In genomic region chr19:18017275-18018083, GRCh38 we compare ENCODE assay signal across 11 cellular contexts. TPM values are rescaled to one million over a fixed set of nuclear protein-coding genes. Genes with fewer than 3 reads are reported as not detected.
A peak's percentile ranks its signal among the peaks of the same experiment; 100 is the strongest.
DNase-seq lines count a peak whose midpoint lies in the region; ATAC-seq and TF ChIP-seq lines count a peak whose summit lies in the region.
"Had no signal": no experiment of that assay in that cellular context is flagged by ENCODE, and none has a peak within 500 bp of the region (broad histone marks: within the 10 kb centered on the region; RNA-seq: fewer than 3 reads in every experiment).

No MANE protein-coding gene starts in this region.

- H3K27me3 Mint-ChIP-seq in CD8-positive, alpha-beta memory T cell = no peaks in the 10 kb centered on the region
- H3K27me3 Mint-ChIP-seq in activated T-helper 1 cell treated with anti-CD3 and anti-CD28 coated beads, Interleukin-12 subunit alpha, Interleukin-12 subunit beta, Interleukin-2, Interleukin-4 antibody, amounts not matched to agents 30 ng/mL and 10 ng/mL and 1 ng/mL, durations not matched to agents 14 hours and 24 hours and 36 hours (ENCODE audit: insufficient read depth) = no peaks in the 10 kb centered on the region
- H3K27me3 Mint-ChIP-seq in natural killer cell (ENCODE audit: low read depth in 2 of 2) = no peaks in the 10 kb centered on the region

- no peak for DNase-seq in CD8-positive, alpha-beta memory T cell
- no peak for DNase-seq in activated T-helper 1 cell treated with anti-CD3 and anti-CD28 coated beads, Interleukin-12 subunit alpha, Interleukin-12 subunit beta, Interleukin-2, Interleukin-4 antibody, amounts not matched to agents 30 ng/mL and 10 ng/mL and 1 ng/mL, durations not matched to agents 14 hours and 24 hours and 36 hours (ENCODE audit: low spot score)
- DNase-seq in left ventricle myocardium inferior = no peak
- DNase-seq in hepatic stellate cell (ENCODE audit: low spot score) = no peak
- no peak for DNase-seq in natural killer cell
- DNase-seq in activated T-cell treated with anti-CD3 and anti-CD28 coated beads for 4 hours = no peak
- DNase-seq: activated CD8-positive, alpha-beta memory T cell treated with anti-CD3 and anti-CD28 coated beads for 24 hours; DMS 273 treated with DMSO at 0.1 percent for 48 hours; MV-4-11 had no signal

- ATAC-seq in HG02840 (IDR thresholded peaks at IDR 0.05; ENCODE audit: low FRiP score, unreplicated experiment) = no peak
- ATAC-seq in natural killer cell = no peak

- POLR2A ChIA-PET in CD8-positive, alpha-beta memory T cell (lab: Charles Lee) = interaction anchor here (0.5 to 1.6 kb wide), 3 partner anchors 9 to 245 kb away, joined by 3 to 5 read pairs (median 3); partner anchors contain the start of gene ARRDC2

- H3K9me3 Mint-ChIP-seq in CD8-positive, alpha-beta memory T cell = no peaks in the 10 kb centered on the region
- H3K9me3 Mint-ChIP-seq in activated T-helper 1 cell treated with anti-CD3 and anti-CD28 coated beads, Interleukin-12 subunit alpha, Interleukin-12 subunit beta, Interleukin-2, Interleukin-4 antibody, amounts not matched to agents 30 ng/mL and 10 ng/mL and 1 ng/mL, durations not matched to agents 14 hours and 24 hours and 36 hours = no peaks in the 10 kb centered on the region
- H3K9me3 Mint-ChIP-seq in natural killer cell = no peaks in the 10 kb centered on the region

- peaks cover 45 to 80% (median 63%) of the 10 kb centered on the region in 3 donors for H3K4me1 Mint-ChIP-seq in CD8-positive, alpha-beta memory T cell
- peaks cover 77% of the 10 kb centered on the region for H3K4me1 Mint-ChIP-seq in activated T-helper 1 cell treated with anti-CD3 and anti-CD28 coated beads, Interleukin-12 subunit alpha, Interleukin-12 subunit beta, Interleukin-2, Interleukin-4 antibody, amounts not matched to agents 30 ng/mL and 10 ng/mL and 1 ng/mL, durations not matched to agents 14 hours and 24 hours and 36 hours (ENCODE audit: low read depth)
- peaks cover 11 to 39% of the 10 kb centered on the region in 2 donors for H3K4me1 Mint-ChIP-seq in natural killer cell

- H3K9ac ChIP-seq in skeletal muscle tissue (ENCODE audit: low read depth in 1 of 3, low read length in 3 of 3) = peak overlapping the region in 2 of 3 donors; percentile 69 to 74

- intact Hi-C loops in activated T-helper 1 cell treated with anti-CD3 and anti-CD28 coated beads, Interleukin-12 subunit alpha, Interleukin-12 subunit beta, Interleukin-2, Interleukin-4 antibody, amounts not matched to agents 30 ng/mL and 10 ng/mL and 1 ng/mL, durations not matched to agents 14 hours and 24 hours and 36 hours (cut with micrococcal nuclease) = no loop called here
- intact Hi-C loops in left ventricle myocardium inferior (cut with micrococcal nuclease) = no loop called here
- intact Hi-C loops in natural killer cell (cut with micrococcal nuclease) = no loop called here

- H3K27me3 ChIP-seq in CD8-positive, alpha-beta memory T cell (ENCODE audit: insufficient read depth, low read length, poor library complexity, severe bottlenecking) = no peaks in the 10 kb centered on the region
- H3K27me3 ChIP-seq in left ventricle myocardium inferior (ENCODE audit: low read depth) (no peaks in the 10 kb centered on the region), skeletal muscle tissue (ENCODE audit: control insufficient read depth in 3 of 3, insufficient read depth in 3 of 3, low read length in 3 of 3) (no peaks in the 10 kb centered on the region)

- peaks cover 68% of the 10 kb centered on the region for H3K4me1 ChIP-seq in CD8-positive, alpha-beta memory T cell (ENCODE audit: insufficient read depth, low read length)
- H3K4me1 ChIP-seq in left ventricle myocardium inferior (peaks cover 100% of the 10 kb centered on the region), skeletal muscle tissue (ENCODE audit: control insufficient read depth in 3 of 3, insufficient read depth in 3 of 3, low read length in 3 of 3) (peaks cover 61 to 78% (median 77%) of the 10 kb centered on the region in 3 donors)

- no peaks in the 10 kb centered on the region for H3K9me3 ChIP-seq in CD8-positive, alpha-beta memory T cell (ENCODE audit: low read length)
- H3K9me3 ChIP-seq in left ventricle myocardium inferior (replicated peaks) = no peaks in the 10 kb centered on the region
- H3K9me3 ChIP-seq in skeletal muscle tissue (ENCODE audit: control insufficient read depth in 3 of 3, low read length in 3 of 3) = no peaks in the 10 kb centered on the region

- TF ChIP-seq CTCF in left ventricle myocardium inferior (IDR thresholded peaks at IDR 0.05; ENCODE audit: borderline replicate concordance) (no peak), natural killer cell (IDR thresholded peaks at IDR 0.05) (no peak)

- H3K36me3 ChIP-seq in CD8-positive, alpha-beta memory T cell (ENCODE audit: insufficient read depth, low read length) = peaks cover 19% of the 10 kb centered on the region
- H3K36me3 ChIP-seq in left ventricle myocardium inferior (peaks cover 28% of the 10 kb centered on the region), skeletal muscle tissue (ENCODE audit: control insufficient read depth in 3 of 3, insufficient read depth in 3 of 3, low read length in 3 of 3) (peaks cover 18 to 25% (median 20%) of the 10 kb centered on the region in 3 donors)

- H3K27ac ChIP-seq in CD8-positive, alpha-beta memory T cell (ENCODE audit: low read depth, low read length) = no peak overlapping the region
- H3K27ac ChIP-seq in left ventricle myocardium inferior (replicated peaks) (peak overlapping the region; percentile 98), skeletal muscle tissue (ENCODE audit: low read depth, low read length) (peak overlapping the region; percentile 93)

- peak overlapping the region in 5 of 8 donors; percentile 35 to 94 (median 43) for H3K27ac Mint-ChIP-seq in CD8-positive, alpha-beta memory T cell
- peak overlapping the region; percentile 65 for H3K27ac Mint-ChIP-seq in activated T-helper 1 cell treated with anti-CD3 and anti-CD28 coated beads, Interleukin-12 subunit alpha, Interleukin-12 subunit beta, Interleukin-2, Interleukin-4 antibody, amounts not matched to agents 30 ng/mL and 10 ng/mL and 1 ng/mL, durations not matched to agents 14 hours and 24 hours and 36 hours
- no peak overlapping the region for H3K27ac Mint-ChIP-seq in natural killer cell

- peaks cover 10 to 30% (median 16%) of the 10 kb centered on the region in 3 donors for H3K36me3 Mint-ChIP-seq in CD8-positive, alpha-beta memory T cell
- peaks cover 35% of the 10 kb centered on the region for H3K36me3 Mint-ChIP-seq in activated T-helper 1 cell treated with anti-CD3 and anti-CD28 coated beads, Interleukin-12 subunit alpha, Interleukin-12 subunit beta, Interleukin-2, Interleukin-4 antibody, amounts not matched to agents 30 ng/mL and 10 ng/mL and 1 ng/mL, durations not matched to agents 14 hours and 24 hours and 36 hours (ENCODE audit: low read depth)
- H3K36me3 Mint-ChIP-seq in natural killer cell = peaks cover 7% of the 10 kb centered on the region

- H3K4me3 Mint-ChIP-seq in CD8-positive, alpha-beta memory T cell = no peak overlapping the region
- no peak overlapping the region for H3K4me3 Mint-ChIP-seq in activated T-helper 1 cell treated with anti-CD3 and anti-CD28 coated beads, Interleukin-12 subunit alpha, Interleukin-12 subunit beta, Interleukin-2, Interleukin-4 antibody, amounts not matched to agents 30 ng/mL and 10 ng/mL and 1 ng/mL, durations not matched to agents 14 hours and 24 hours and 36 hours
- H3K4me3 Mint-ChIP-seq in natural killer cell = no peak overlapping the region

- no peak overlapping the region for H3K4me3 ChIP-seq in CD8-positive, alpha-beta memory T cell (ENCODE audit: low read length)
- H3K4me3 ChIP-seq in left ventricle myocardium inferior = no peak overlapping the region
- H3K4me3 ChIP-seq in skeletal muscle tissue (ENCODE audit: low read length in 3 of 3) = peak overlapping the region in 2 of 3 donors; percentile 29 to 56

- CTCF ChIA-PET in CD8-positive, alpha-beta memory T cell (lab: Charles Lee) = interaction anchor here (0.9 to 1.6 kb wide), 5 partner anchors 9 to 42 kb away, joined by 3 to 4 read pairs (median 3); no protein-coding TSS in a partner anchor

RNA-seq across cellular contexts. Expression of gene ARRDC2, which starts 9.5 kb away (rescaled TPM):
- 10 to 100 TPM; 33.5 to 37.1 TPM for total RNA-seq in CD8-positive, alpha-beta memory T cell
- polyA plus RNA-seq in CD8-positive, alpha-beta memory T cell = 45.8 TPM
- total RNA-seq in activated T-helper 1 cell treated with anti-CD3 and anti-CD28 coated beads, Interleukin-12 subunit alpha, Interleukin-12 subunit beta, Interleukin-2, Interleukin-4 antibody, amounts not matched to agents 30 ng/mL and 10 ng/mL and 1 ng/mL, durations not matched to agents 14 hours and 24 hours and 36 hours = 45.0 and 46.1 TPM in 2 replicates
- total RNA-seq in left ventricle myocardium inferior (16.6 TPM), skeletal muscle tissue (5.7 TPM), natural killer cell (100 to 1,000 TPM; 110 to 131 (median 121) TPM)

RNA-seq across cellular contexts. Expression of gene KCNN1, which starts 50.6 kb away (rescaled TPM):
- total RNA-seq in CD8-positive, alpha-beta memory T cell = under 1 TPM; 0.13 to 0.15 TPM
- not detected for polyA plus RNA-seq in CD8-positive, alpha-beta memory T cell
- not detected in 2 replicates for total RNA-seq in activated T-helper 1 cell treated with anti-CD3 and anti-CD28 coated beads, Interleukin-12 subunit alpha, Interleukin-12 subunit beta, Interleukin-2, Interleukin-4 antibody, amounts not matched to agents 30 ng/mL and 10 ng/mL and 1 ng/mL, durations not matched to agents 14 hours and 24 hours and 36 hours
- total RNA-seq in left ventricle myocardium inferior (0.38 TPM), skeletal muscle tissue (0.52 TPM), natural killer cell (not detected)

Comparison
In these comparisons a context has a peak if more than half of its experiments do, and no peak if none do; other contexts are left out.
1. H3K4me3 ChIP-seq: peak in skeletal muscle tissue (2 of 3); none in CD8-positive, alpha-beta memory T cell (single experiment) and left ventricle myocardium inferior (single experiment).
2. H3K27ac Mint-ChIP-seq: peak in CD8-positive, alpha-beta memory T cell (5 of 8) and activated T-helper 1 cell treated with anti-CD3 and anti-CD28 coated beads, Interleukin-12 subunit alpha, Interleukin-12 subunit beta, Interleukin-2, Interleukin-4 antibody, amounts not matched to agents 30 ng/mL and 10 ng/mL and 1 ng/mL, durations not matched to agents 14 hours and 24 hours and 36 hours (single experiment); none in natural killer cell (0 of 2).